Comparison of ENCODE assay signal across 8 cellular contexts in the genomic region with DNA sequence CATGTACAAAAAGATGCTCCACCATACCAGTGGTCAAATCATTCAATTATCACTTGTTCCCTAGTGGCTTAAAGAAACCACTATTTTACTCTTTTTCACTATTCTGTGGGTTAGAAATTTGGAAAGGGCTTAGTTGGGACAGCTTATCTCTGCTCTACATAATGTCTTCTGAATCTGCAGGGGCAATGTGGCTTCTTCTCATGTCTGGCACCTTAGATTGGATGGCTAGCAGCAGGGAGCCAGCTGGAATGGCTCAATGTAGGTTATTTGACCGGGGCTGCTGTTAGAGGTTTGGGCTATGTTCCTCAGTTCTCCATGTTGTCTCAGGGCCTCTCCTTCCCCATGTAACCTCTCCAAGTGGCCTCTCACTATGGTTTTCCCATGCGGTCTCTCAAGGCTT. TPM values are rescaled to one million over a fixed set of nuclear protein-coding genes. Genes with fewer than 3 reads are reported as not detected.
"Had no signal": no experiment of that assay in that cellular context is flagged by ENCODE, and none has a peak within 500 bp of the region (broad histone marks: within the 10 kb centered on the region; RNA-seq: fewer than 3 reads in every experiment).

No MANE protein-coding gene starts in this region.

- ATAC-seq: HepG2 had no signal

- DNase-seq: IMR-90, KBM-7, KG1 had no signal

- H3K27ac ChIP-seq: HL-60, KMS-11 had no signal

- H3K9ac ChIP-seq: KMS-11 had no signal

- H3K4me2 ChIP-seq: KMS-11 had no signal

- FAIRE-seq: HepG2, HTR-8/SVneo had no signal

RNA-seq across cellular contexts. Expression of gene EPHB1, which starts 57.5 kb away (rescaled TPM):
- total RNA-seq: HT-29 had no signal
